Comparison of ENCODE assay signal across 1 cellular context in genomic region chr9:95570150-95570549, GRCh38.
TF ChIP-seq lines count a peak whose summit lies in the region.

No MANE protein-coding gene starts in this region.

TF ChIP-seq in WTC11, 78 proteins besides CTCF, POLR2A, EP300 and RAD21 (continued from another document):
- TF ChIP-seq ERG (CRISPR knock-in tag; IDR thresholded peaks at IDR 0.05) = no peak
